ENCODE assay signal across 8 cellular contexts in genomic region chr16:352547-353403, GRCh38. TPM values are rescaled to one million over a fixed set of nuclear protein-coding genes. Genes with fewer than 3 reads are reported as not detected.
DNase-seq lines count a peak whose midpoint lies in the region; ATAC-seq, FAIRE-seq and TF ChIP-seq lines count a peak whose summit lies in the region.

Gene AXIN1 (minus strand): TSS chr16:352723. CDS start chr16:347025, 5,698 bp downstream.

- dilution Hi-C loops in keratinocyte (cut with MboI; ENCODE audit: extremely low pct_ligation_motif_present, low sequenced_read_pairs), result no loop called here

- peak in 2 of 3 experiments; percentile 34 to 44 for TF ChIP-seq CTCF in keratinocyte (optimal IDR thresholded peaks at IDR 0.05 in 1 of 3, IDR thresholded peaks at IDR 0.05 in 1 of 3, conservative IDR thresholded peaks at IDR 0.05 in 1 of 3; ENCODE audit: extremely low read depth in 1 of 3, insufficient read depth in 2 of 3, low read length in 3 of 3)

- peaks cover 4% of the 10 kb centered on the region for H4K20me1 ChIP-seq in keratinocyte (ENCODE audit: control insufficient read depth, extremely low read depth, insufficient read depth, low read length)

- H3K4me1 ChIP-seq in keratinocyte (ENCODE audit: control insufficient read depth, extremely low read depth, insufficient read depth, low read length), result peaks cover 27% of the 10 kb centered on the region

- H3K27ac ChIP-seq in keratinocyte (ENCODE audit: control insufficient read depth, insufficient read depth, low read length), result peak within 1 kb of the TSS; percentile 87

- H3K4me2 ChIP-seq in keratinocyte (ENCODE audit: control insufficient read depth, extremely low read depth, insufficient read depth, low read depth, low read length), result peak within 1 kb of the TSS; percentile 85

- H3K27me3 ChIP-seq in keratinocyte (ENCODE audit: control insufficient read depth, extremely low read depth, insufficient read depth, low read length), result no peaks in the 10 kb centered on the region

- H3K79me2 ChIP-seq in keratinocyte (ENCODE audit: control insufficient read depth, insufficient read depth, low read length), result peaks cover 40% of the 10 kb centered on the region

- peak within 1 kb of the TSS; percentile 63 to 69 (median 67) for H3K4me3 ChIP-seq in keratinocyte (ENCODE audit: control insufficient read depth in 2 of 3, extremely low read depth in 1 of 3, insufficient read depth in 2 of 3, low read depth in 1 of 3, low read length in 3 of 3)

- H3K9me3 ChIP-seq in keratinocyte (ENCODE audit: control insufficient read depth, low read depth, low read length), result no peaks in the 10 kb centered on the region

- peak within 1 kb of the TSS; percentile 30 for H2AFZ ChIP-seq in keratinocyte (ENCODE audit: control insufficient read depth, low read length)

- DNase-seq in AG08395 (ENCODE audit: low spot score), result peak; percentile 92
- DNase-seq in NCI-H460 (ENCODE audit: extremely low read depth, low read depth), result peak; percentile 98
- peak; percentile 100 for DNase-seq in activated CD4-positive, CD25-positive, alpha-beta regulatory T cell treated with anti-CD3 and anti-CD28 coated beads, Interleukin-2, amount 50 U/mL, for 72 hours
- DNase-seq in cerebellar cortex (ENCODE audit: low spot score), result peak; percentile 95
- DNase-seq in keratinocyte (ENCODE audit: low read depth, low spot score), result peak; percentile 88
- peak; percentile 100 for DNase-seq in stimulated activated CD4-positive, alpha-beta T cell treated with anti-CD3 and anti-CD28 coated beads, Interleukin-12 subunit alpha, Interleukin-12 subunit beta, amount 100 ng/mL, for 48 hours (ENCODE audit: low read depth in 2 of 3, low spot score in 1 of 3)

- ATAC-seq in GM19023 (IDR thresholded peaks at IDR 0.05; ENCODE audit: unreplicated experiment) (peak; percentile 62), HG03342 (IDR thresholded peaks at IDR 0.05; ENCODE audit: unreplicated experiment) (peak; percentile 54)

- FAIRE-seq in keratinocyte (lab: Jason Lieb, UNC), result peak; percentile 13

- peaks cover 10% of the 10 kb centered on the region for H3K9me1 ChIP-seq in keratinocyte (ENCODE audit: control insufficient read depth, extremely low read depth, insufficient read depth, low read length)

- H3K36me3 ChIP-seq in keratinocyte (ENCODE audit: control insufficient read depth in 2 of 2, extremely low read depth in 1 of 2, insufficient read depth in 2 of 2, low read length in 2 of 2), result peaks cover 4 to 7% of the 10 kb centered on the region in 2 experiments

- peak within 1 kb of the TSS; percentile 76 for H3K9ac ChIP-seq in keratinocyte (ENCODE audit: control insufficient read depth, extremely low read depth, insufficient read depth, low read length)

RNA-seq across cellular contexts. Expression of gene AXIN1, which starts in this region (rescaled TPM):
- 35.7 and 38.3 TPM in 2 replicates for total RNA-seq in NCI-H460 (2014; rRNA removed; shearing (Covaris generic))
- 45.3 and 55.9 TPM in 2 replicates for polyA plus RNA-seq in NCI-H460 (2014; cell fraction: nucleus; rRNA removed)
- 8.8 to 13.3 TPM (median 11.4 TPM) in 3 replicates for polyA plus RNA-seq in keratinocyte
- 22.9 TPM for polyA plus RNA-seq in keratinocyte (2011; ENCODE audit: low read depth)
- 7.6 and 18.8 TPM in 2 replicates for polyA plus RNA-seq in keratinocyte (2011; cell fraction: cytosol; rRNA removed)
- polyA plus RNA-seq in keratinocyte (2011; cell fraction: nucleus; rRNA removed), result 19.1 and 25.1 TPM in 2 replicates
- 15.1 and 18.0 TPM in 2 replicates for polyA plus RNA-seq in keratinocyte (2012; ENCODE audit: low replicate concordance)
- polyA minus RNA-seq in keratinocyte, result 7.1 to 12.7 TPM (median 7.9 TPM) in 3 replicates
- 24.6 TPM for polyA minus RNA-seq in keratinocyte (2011; cell fraction: cytosol; rRNA and poly(A)+ RNA removed)
- polyA minus RNA-seq in keratinocyte (2011; cell fraction: nucleus; rRNA and poly(A)+ RNA removed), result 10.4 and 13.2 TPM in 2 replicates

Comparison
In these comparisons a context has a peak if more than half of its experiments do, and no peak if none do; other contexts are left out.
1. Peak in every context shown above with its lines: DNase-seq, ATAC-seq, H3K4me3 ChIP-seq and H3K27ac ChIP-seq.